Comparison of ENCODE assay signal across 29 cellular contexts in genomic region chr6:132912273-132912672, GRCh38.
"Had no signal": no experiment of that assay in that cellular context is flagged by ENCODE, and none has a peak within 500 bp of the region (broad histone marks: within the 10 kb centered on the region; RNA-seq: fewer than 3 reads in every experiment).

No MANE protein-coding gene starts in this region.

- H3K36me3 ChIP-seq: adrenal gland, breast epithelium had no signal

- H3K4me3 ChIP-seq: adrenal gland, body of pancreas, breast epithelium had no signal

- DNase-seq: activated CD4-positive, alpha-beta T cell treated with anti-CD3 and anti-CD28 coated beads for 36 hours; activated CD4-positive, alpha-beta T cell treated with anti-CD3 and anti-CD28 coated beads, Interleukin-2, amount 10 ng/mL, durations not matched to agents 7 days and 5 days; activated CD4-positive, alpha-beta T cell treated with anti-CD3 and anti-CD28 coated beads, Interleukin-2, amount 50 U/mL, for 48 hours; activated CD8-positive, alpha-beta T cell treated with anti-CD3 and anti-CD28 coated beads, Interleukin-2, amount 10 ng/mL, durations not matched to agents 7 days and 5 days; activated gamma-delta T cell; activated naive CD4-positive, alpha-beta T cell treated with anti-CD3 and anti-CD28 coated beads for 36 hours; activated T-cell treated with anti-CD3 and anti-CD28 coated beads, Interleukin-2, amount 50 U/mL, for 24 hours; adrenal gland; body of pancreas; Karpas-422; KBM-7; NCI-H1105; NCI-H1417 treated with DMSO at 0.1 percent for 48 hours; NCI-H187 treated with DMSO at 0.1 percent for 48 hours; NCI-H2081 treated with DMSO at 0.1 percent for 48 hours; NCI-H2171; NCI-H510A; NCI-H526; NCI-H748 treated with DMSO at 0.1 percent for 48 hours; NK-92 treated with Interleukin-12 subunit alpha and Interleukin-12 subunit beta, amount 100 ng/mL, for 24 hours; Right ventricle myocardium superior; SW 1271; T-helper 1 cell; T-helper 2 cell; T1000 had no signal

- H3K27me3 ChIP-seq: adrenal gland, body of pancreas, breast epithelium had no signal

- H3K4me1 Mint-ChIP-seq: activated CD4-positive, alpha-beta T cell treated with anti-CD3 and anti-CD28 coated beads for 36 hours; activated CD4-positive, alpha-beta T cell treated with anti-CD3 and anti-CD28 coated beads, Interleukin-2, amount 10 ng/mL, durations not matched to agents 7 days and 5 days had no signal

- ATAC-seq: activated CD4-positive, alpha-beta T cell treated with anti-CD3 and anti-CD28 coated beads for 36 hours; activated CD4-positive, CD25-positive, alpha-beta regulatory T cell treated with anti-CD3 and anti-CD28 coated beads, Interleukin-2, amount 50 U/mL, for 24 hours; activated CD8-positive, alpha-beta T cell treated with anti-CD3 and anti-CD28 coated beads, Interleukin-2, amount 10 ng/mL, durations not matched to agents 7 days and 5 days; activated naive CD4-positive, alpha-beta T cell treated with anti-CD3 and anti-CD28 coated beads, Interleukin-2, amount 50 U/mL, for 72 hours; body of pancreas had no signal

- H3K27ac ChIP-seq: adrenal gland, body of pancreas, breast epithelium had no signal

- H3K36me3 Mint-ChIP-seq: activated naive CD4-positive, alpha-beta T cell treated with anti-CD3 and anti-CD28 coated beads, Interleukin-2, amount 50 U/mL, for 72 hours had no signal

- H3K4me1 ChIP-seq: adrenal gland, body of pancreas, breast epithelium had no signal

- H3K9me3 ChIP-seq: adrenal gland, body of pancreas, breast epithelium had no signal

- H3K9me3 Mint-ChIP-seq: activated CD4-positive, alpha-beta T cell treated with anti-CD3 and anti-CD28 coated beads, Interleukin-2, amount 10 ng/mL, durations not matched to agents 7 days and 5 days; activated naive CD4-positive, alpha-beta T cell treated with anti-CD3 and anti-CD28 coated beads for 36 hours; activated naive CD4-positive, alpha-beta T cell treated with anti-CD3 and anti-CD28 coated beads, Interleukin-2, amount 50 U/mL, for 72 hours; activated T-cell treated with anti-CD3 and anti-CD28 coated beads, Interleukin-2, amount 50 U/mL, for 24 hours; activated T-helper 2 cell treated with anti-CD3 and anti-CD28 coated beads, Interferon-gamma antibody, Interleukin-2, Interleukin-4, amounts not matched to agents 10 μg/mL and 5 μg/mL and 100 μg/mL, durations not matched to agents 14 hours and 24 hours and 36 hours had no signal

- H3K4me3 Mint-ChIP-seq: activated CD4-positive, alpha-beta T cell treated with anti-CD3 and anti-CD28 coated beads for 36 hours; activated CD4-positive, alpha-beta T cell treated with anti-CD3 and anti-CD28 coated beads, Interleukin-2, amount 10 ng/mL, durations not matched to agents 7 days and 5 days; activated CD8-positive, alpha-beta T cell treated with anti-CD3 and anti-CD28 coated beads, Interleukin-2, amount 10 ng/mL, durations not matched to agents 7 days and 5 days; activated naive CD4-positive, alpha-beta T cell treated with anti-CD3 and anti-CD28 coated beads for 36 hours; activated T-cell treated with anti-CD3 and anti-CD28 coated beads, Interleukin-2, amount 50 U/mL, for 24 hours had no signal

- H3K27ac Mint-ChIP-seq: activated CD4-positive, alpha-beta T cell treated with anti-CD3 and anti-CD28 coated beads for 36 hours; activated CD4-positive, alpha-beta T cell treated with anti-CD3 and anti-CD28 coated beads, Interleukin-2, amount 10 ng/mL, durations not matched to agents 7 days and 5 days; activated CD8-positive, alpha-beta T cell treated with anti-CD3 and anti-CD28 coated beads, Interleukin-2, amount 10 ng/mL, durations not matched to agents 7 days and 5 days; activated naive CD4-positive, alpha-beta T cell treated with anti-CD3 and anti-CD28 coated beads for 36 hours; activated naive CD4-positive, alpha-beta T cell treated with anti-CD3 and anti-CD28 coated beads, Interleukin-2, amount 50 U/mL, for 72 hours; activated T-cell treated with anti-CD3 and anti-CD28 coated beads, Interleukin-2, amount 50 U/mL, for 24 hours; activated T-helper 2 cell treated with anti-CD3 and anti-CD28 coated beads, Interferon-gamma antibody, Interleukin-2, Interleukin-4, amounts not matched to agents 10 μg/mL and 5 μg/mL and 100 μg/mL, durations not matched to agents 14 hours and 24 hours and 36 hours had no signal

- H3K27me3 Mint-ChIP-seq: activated T-cell treated with anti-CD3 and anti-CD28 coated beads, Interleukin-2, amount 50 U/mL, for 24 hours had no signal
